Comparison of ENCODE assay signal across 31 cellular contexts in the genomic region with DNA sequence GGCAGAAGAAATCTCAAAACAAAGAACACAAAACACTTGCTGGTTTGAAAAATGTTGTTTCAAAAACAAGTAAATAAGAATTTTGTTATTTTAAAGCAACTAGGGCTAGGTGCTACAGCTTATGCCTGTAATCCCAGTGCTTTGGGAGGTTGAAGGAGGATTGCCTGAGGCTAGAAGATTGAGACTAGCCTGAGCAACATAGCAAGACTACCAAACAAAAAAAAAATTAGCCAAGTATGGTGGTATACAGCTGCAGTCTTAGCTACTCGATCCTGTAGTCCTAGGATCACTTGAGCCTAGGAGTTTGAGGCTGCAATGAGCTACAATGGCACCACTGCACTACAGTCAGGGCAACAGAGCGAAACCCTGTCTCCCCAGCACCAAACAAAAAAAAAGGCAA.
"Had no signal": no experiment of that assay in that cellular context is flagged by ENCODE, and none has a peak within 500 bp of the region (broad histone marks: within the 10 kb centered on the region; RNA-seq: fewer than 3 reads in every experiment).

No MANE protein-coding gene starts in this region.

- H3K9me3 ChIP-seq: adrenal gland, ascending aorta, breast epithelium had no signal

- DNase-seq: activated effector memory CD4-positive, alpha-beta T cell treated with anti-CD3 and anti-CD28 coated beads, Interleukin-2, amount 50 U/mL, for 16 hours; activated effector memory CD4-positive, alpha-beta T cell treated with Interleukin-2 at 50 U/mL for 16 hours; activated gamma-delta T cell; activated gamma-delta T cell treated with Interleukin-2 at 50 U/mL for 16 hours; activated naive CD4-positive, alpha-beta T cell; activated naive CD4-positive, alpha-beta T cell treated with anti-CD3 and anti-CD28 coated beads for 36 hours; activated naive CD4-positive, alpha-beta T cell treated with anti-CD3 and anti-CD28 coated beads, Interleukin-2, amount 10 ng/mL, durations not matched to agents 7 days and 5 days; activated naive CD4-positive, alpha-beta T cell treated with anti-CD3 and anti-CD28 coated beads, Interleukin-2, amount 50 U/mL, for 16 hours; activated naive CD4-positive, alpha-beta T cell treated with Interleukin-2 at 50 U/mL for 16 hours; activated naive CD8-positive, alpha-beta T cell treated with anti-CD3 and anti-CD28 coated beads for 36 hours; activated naive CD8-positive, alpha-beta T cell treated with anti-CD3 and anti-CD28 coated beads, Interleukin-2, amount 10 ng/mL, durations not matched to agents 7 days and 5 days; activated naive CD8-positive, alpha-beta T cell treated with anti-CD3 and anti-CD28 coated beads, Interleukin-2, amount 50 U/mL, for 24 hours; activated T-cell treated with anti-CD3 and anti-CD28 coated beads, Interleukin-2, amount 50 U/mL, for 1 hour; activated T-cell treated with anti-CD3 and anti-CD28 coated beads, Interleukin-2, amount 50 U/mL, for 24 hours; activated T-cell treated with anti-CD3 and anti-CD28 coated beads, Interleukin-2, amount 50 U/mL, for 4 hours; activated T-cell treated with anti-CD3 and anti-CD28 coated beads, Interleukin-2, amount 50 U/mL, for 48 hours; activated T-cell treated with anti-CD3 and anti-CD28 coated beads, Interleukin-2, amount 50 U/mL, for 72 hours; adrenal gland; amniotic stem cell; amygdala; anterior cingulate cortex; aorta; brain microvascular endothelial cell; caudate nucleus; central memory CD4-positive, alpha-beta T cell; cerebellar nuclear complex had no signal

- ATAC-seq: activated naive CD4-positive, alpha-beta T cell treated with anti-CD3 and anti-CD28 coated beads, Interleukin-2, amount 50 U/mL, for 72 hours; activated naive CD8-positive, alpha-beta T cell treated with anti-CD3 and anti-CD28 coated beads, Interleukin-2, amount 50 U/mL, for 24 hours; activated T-cell treated with anti-CD3 and anti-CD28 coated beads, Interleukin-2, amount 50 U/mL, for 4 hours; activated T-cell treated with anti-CD3 and anti-CD28 coated beads, Interleukin-2, amount 50 U/mL, for 72 hours; activated T-helper 17 cell treated with anti-CD3 and anti-CD28 coated beads, Interleukin-2, amount 50 U/mL, for 72 hours had no signal

- H3K36me3 ChIP-seq: adrenal gland, brain microvascular endothelial cell, breast epithelium had no signal

- H3K4me1 ChIP-seq: ascending aorta, breast epithelium had no signal

- H3K4me3 ChIP-seq: adrenal gland, ascending aorta, breast epithelium, cardiac muscle cell had no signal

- H3K27me3 ChIP-seq: adrenal gland, ascending aorta, brain microvascular endothelial cell, breast epithelium, cardiac muscle cell had no signal

- H3K27ac ChIP-seq: adrenal gland, ascending aorta, brain microvascular endothelial cell, breast epithelium, cardiac muscle cell had no signal
